In the genomic region with DNA sequence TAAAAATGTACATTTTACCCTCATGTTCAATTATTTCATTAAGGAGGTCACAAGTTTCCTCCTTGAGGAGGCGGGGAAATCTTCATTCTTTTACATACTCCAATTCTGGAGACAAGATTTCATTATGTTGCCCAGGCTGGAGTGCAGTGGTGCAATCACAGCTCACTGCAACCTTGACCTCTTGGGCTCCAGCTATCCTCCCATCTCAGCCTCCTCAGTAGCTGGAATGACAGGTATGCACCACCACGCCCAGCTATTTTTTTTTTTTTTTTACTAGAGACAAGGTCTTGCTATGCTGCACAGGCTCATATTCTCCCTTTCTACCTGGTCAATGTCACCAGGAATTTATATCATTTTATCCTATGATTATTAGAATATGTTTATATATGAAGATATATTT, we compare ENCODE assay signal across 19 cellular contexts.
DNase-seq lines count a peak whose midpoint lies in the region; ATAC-seq, FAIRE-seq and TF ChIP-seq lines count a peak whose summit lies in the region.
"Had no signal": no experiment of that assay in that cellular context is flagged by ENCODE, and none has a peak within 500 bp of the region (broad histone marks: within the 10 kb centered on the region; RNA-seq: fewer than 3 reads in every experiment).

No MANE protein-coding gene starts in this region.

- ATAC-seq in HepG2 (no peak; the same call in 2 of the 3 replicates), right lobe of liver (no peak)
- ATAC-seq: A549; CD8-positive, alpha-beta T cell had no signal

- no peak overlapping the region for H4K8ac ChIP-seq in mesendoderm (ENCODE audit: low read depth, low read length)

- H3K18ac ChIP-seq in mesendoderm (ENCODE audit: low read length) = no peak overlapping the region

- TF ChIP-seq EP300 in HepG2 (IDR thresholded peaks at IDR 0.05; ENCODE audit: low read depth in 2 of 2, low read length in 2 of 2) (no peak), HepG2 (CRISPR knock-in tag; IDR thresholded peaks at IDR 0.05; ENCODE audit: borderline replicate concordance) (no peak)

- no peak overlapping the region for H2AFZ ChIP-seq in HepG2 (ENCODE audit: low read length)

- H2BK15ac ChIP-seq in mesendoderm (replicated peaks; ENCODE audit: low read depth) = no peak overlapping the region

- no peaks in the 10 kb centered on the region for H3K79me1 ChIP-seq in mesendoderm (ENCODE audit: low read length)

- no peaks in the 10 kb centered on the region for H3K79me2 ChIP-seq in HepG2 (ENCODE audit: insufficient read depth, low read length)
- H3K79me2 ChIP-seq in mesendoderm (ENCODE audit: control insufficient read depth, insufficient read depth, low read length) = no peaks in the 10 kb centered on the region

- no peak for TF ChIP-seq RAD21 in HepG2 (CRISPR knock-in tag; IDR thresholded peaks at IDR 0.05)

- no peaks in the 10 kb centered on the region for H4K20me1 ChIP-seq in HepG2 (ENCODE audit: insufficient read depth, low read length)
- H4K20me1 ChIP-seq: BLaER1 treated with 17β-estradiol and CSF1 and Interleukin-3, amounts not matched to agents 10 nM and 100 nM had no signal

- POLR2A ChIA-PET in HepG2 (lab: Yijun Ruan, JAX) = no interaction called here

- no peak overlapping the region for H2BK120ac ChIP-seq in mesendoderm (ENCODE audit: low read depth, low read length)

- FAIRE-seq in HepG2 (lab: Jason Lieb, UNC) = no peak
- FAIRE-seq: A549, D721Med, G401.6, GM12891 had no signal

- no peak overlapping the region for H3K4me2 ChIP-seq in HepG2 (ENCODE audit: low read depth, low read length)
- no peak overlapping the region for H3K4me2 ChIP-seq in mesendoderm (ENCODE audit: low read length)
- H3K4me2 ChIP-seq: A549; BLaER1 treated with 17β-estradiol and CSF1 and Interleukin-3, amounts not matched to agents 10 nM and 100 nM had no signal

- WGBS in HepG2 (ENCODE audit: low lambda C conversion rate) = 5% methylated on average over 2 of the region's 2 CpGs
- 43% methylated on average over 2 of the region's 2 CpGs for WGBS in right lobe of liver (ENCODE audit: insufficient coverage, low coverage, low lambda C conversion rate, missing lambda C conversion rate)
- WGBS in mesendoderm (ENCODE audit: extremely low coverage, insufficient coverage, low lambda C conversion rate) = no CpG with 5 or more reads among the region's 2 CpGs

- CTCF ChIA-PET in HepG2 (lab: Yijun Ruan, JAX; ENCODE audit: low intra/inter-chr PET ratio, low total read pairs) = no interaction called here

- H2AK5ac ChIP-seq in mesendoderm (ENCODE audit: low read length) = no peak overlapping the region

- no peak overlapping the region for H4K5ac ChIP-seq in mesendoderm (ENCODE audit: low read length)

- BruUV-seq in HepG2 (replicated peaks; lab: Mats Ljungman, UMichigan) = no TSS peak

- in situ Hi-C loops in HepG2 (cut with HindIII; ENCODE audit: extremely low pct_ligation_motif_present, low pct_unique_long_range_greater_than_20kb) = no loop called here

- no peak overlapping the region for H3K23ac ChIP-seq in mesendoderm (ENCODE audit: low read length)

- no peak overlapping the region for H3K9ac ChIP-seq in HepG2 (ENCODE audit: insufficient read depth, low read depth, low read length)
- no peak overlapping the region for H3K9ac ChIP-seq in mesendoderm (ENCODE audit: low read length)
- H3K9ac ChIP-seq: BLaER1 treated with 17β-estradiol and CSF1 and Interleukin-3, amounts not matched to agents 10 nM and 100 nM had no signal

- H3K4me3 ChIP-seq in HepG2 (replicated peaks in 1 of 3; ENCODE audit: insufficient read depth in 1 of 3, low read depth in 2 of 3, low read length in 3 of 3) (no peak overlapping the region), right lobe of liver (no peak overlapping the region), mesendoderm (ENCODE audit: low read length) (no peak overlapping the region)
- H3K4me3 ChIP-seq: A549; BLaER1 treated with 17β-estradiol and CSF1 and Interleukin-3, amounts not matched to agents 10 nM and 100 nM had no signal

- intact Hi-C loops in HepG2 (cut with micrococcal nuclease; ENCODE audit: unreplicated experiment) = no loop called here
- intact Hi-C loops in right lobe of liver (cut with DNase I) = no loop called here

- no peak overlapping the region for H3K4ac ChIP-seq in mesendoderm (ENCODE audit: low read depth, low read length)

- H3K36me3 ChIP-seq in HepG2 (replicated peaks in 1 of 2; ENCODE audit: control insufficient read depth in 1 of 2, insufficient read depth in 2 of 2, low read length in 2 of 2) (no peaks in the 10 kb centered on the region), right lobe of liver (no peaks in the 10 kb centered on the region), mesendoderm (ENCODE audit: control insufficient read depth, insufficient read depth, low read length) (no peaks in the 10 kb centered on the region)
- H3K36me3 ChIP-seq: BLaER1 treated with 17β-estradiol and CSF1 and Interleukin-3, amounts not matched to agents 10 nM and 100 nM had no signal

- H3K4me1 ChIP-seq in HepG2 (ENCODE audit: insufficient read depth, low read length) (no peaks in the 10 kb centered on the region), right lobe of liver (no peaks in the 10 kb centered on the region), mesendoderm (ENCODE audit: control insufficient read depth, low read depth, low read length) (no peaks in the 10 kb centered on the region)
- H3K4me1 ChIP-seq: A549; BLaER1 treated with 17β-estradiol and CSF1 and Interleukin-3, amounts not matched to agents 10 nM and 100 nM; Caco-2 had no signal

- no peak for TF ChIP-seq POLR2A in HepG2 (IDR thresholded peaks at IDR 0.05; ENCODE audit: insufficient read depth in 1 of 2, low read depth in 2 of 2, low read length in 2 of 2)
- TF ChIP-seq POLR2A in right lobe of liver (IDR thresholded peaks at IDR 0.05) = no peak

- H3K9me3 ChIP-seq in HepG2 (ENCODE audit: low read length) (no peaks in the 10 kb centered on the region), right lobe of liver (no peaks in the 10 kb centered on the region)
- H3K9me3 ChIP-seq: A549; BLaER1 treated with 17β-estradiol and CSF1 and Interleukin-3, amounts not matched to agents 10 nM and 100 nM; Caco-2 had no signal

- no peak overlapping the region for H3K56ac ChIP-seq in mesendoderm (ENCODE audit: low read length)

- DNase-seq in HepG2 (ENCODE audit: low spot score) = peak; percentile 28
- no peak for DNase-seq in right lobe of liver
- peak; percentile 9 for DNase-seq in mesendoderm
- no peak for DNase-seq in NCI-H1694 (lab: John Stamatoyannopoulos, UW)
- no peak for DNase-seq in NOMO-1 treated with dmso at 0.1 percent for 144 hours (lab: John Stamatoyannopoulos, UW; ENCODE audit: unreplicated experiment)
- DNase-seq: AML-193; Caco-2; Calu3; CD4-positive, alpha-beta T cell; CD8-positive, alpha-beta T cell; DMS79 treated with DMSO at 0.1 percent for 48 hours; GF-D8 had no signal

- no peak overlapping the region for H3K27ac ChIP-seq in HepG2 (ENCODE audit: extremely low read length, insufficient read depth, low read length)
- no peak overlapping the region for H3K27ac ChIP-seq in right lobe of liver
- H3K27ac ChIP-seq in mesendoderm (ENCODE audit: low read depth, low read length) = no peak overlapping the region
- H3K27ac ChIP-seq: 22Rv1; A549; BLaER1 treated with 17β-estradiol and CSF1 and Interleukin-3, amounts not matched to agents 10 nM and 100 nM; C4-2B had no signal

- TF ChIP-seq CTCF in HepG2 (CRISPR knock-in tag; IDR thresholded peaks at IDR 0.05) = no peak
- no peak for TF ChIP-seq CTCF in right lobe of liver (IDR thresholded peaks at IDR 0.05)

- H2BK5ac ChIP-seq in mesendoderm (ENCODE audit: low read length) = no peak overlapping the region

- H3K27me3 ChIP-seq in HepG2 (ENCODE audit: control insufficient read depth in 1 of 2, insufficient read depth in 2 of 2, low read length in 2 of 2) (no peaks in the 10 kb centered on the region), right lobe of liver (no peaks in the 10 kb centered on the region), mesendoderm (ENCODE audit: insufficient read depth, low read length, poor library complexity) (no peaks in the 10 kb centered on the region)
- H3K27me3 ChIP-seq: BLaER1 treated with 17β-estradiol and CSF1 and Interleukin-3, amounts not matched to agents 10 nM and 100 nM had no signal

TF ChIP-seq in HepG2, 621 proteins besides CTCF, POLR2A, EP300 and RAD21 (continues in another document):
- TF ChIP-seq ZNF296 (CRISPR knock-in tag; conservative IDR thresholded peaks at IDR 0.05) (no peak), SP2 (CRISPR knock-in tag; IDR thresholded peaks at IDR 0.05) (no peak), ZNF577 (CRISPR knock-in tag; IDR thresholded peaks at IDR 0.05; ENCODE audit: borderline replicate concordance, low read depth) (no peak), GTF2F1 (IDR thresholded peaks at IDR 0.05; ENCODE audit: low read length) (no peak), TGIF2 (CRISPR knock-in tag; IDR thresholded peaks at IDR 0.05) (no peak), ZNF484 (CRISPR knock-in tag; IDR thresholded peaks at IDR 0.05; ENCODE audit: borderline replicate concordance, low read depth) (no peak), TBL1XR1 (IDR thresholded peaks at IDR 0.05; ENCODE audit: borderline replicate concordance, low read length, partially characterized antibody) (no peak), ZNF607 (CRISPR knock-in tag; IDR thresholded peaks at IDR 0.05; ENCODE audit: borderline replicate concordance) (no peak), RCOR2 (CRISPR knock-in tag; IDR thresholded peaks at IDR 0.05) (no peak), ZNF7 (CRISPR knock-in tag; IDR thresholded peaks at IDR 0.05) (no peak)
- TF ChIP-seq, protein P1, sequence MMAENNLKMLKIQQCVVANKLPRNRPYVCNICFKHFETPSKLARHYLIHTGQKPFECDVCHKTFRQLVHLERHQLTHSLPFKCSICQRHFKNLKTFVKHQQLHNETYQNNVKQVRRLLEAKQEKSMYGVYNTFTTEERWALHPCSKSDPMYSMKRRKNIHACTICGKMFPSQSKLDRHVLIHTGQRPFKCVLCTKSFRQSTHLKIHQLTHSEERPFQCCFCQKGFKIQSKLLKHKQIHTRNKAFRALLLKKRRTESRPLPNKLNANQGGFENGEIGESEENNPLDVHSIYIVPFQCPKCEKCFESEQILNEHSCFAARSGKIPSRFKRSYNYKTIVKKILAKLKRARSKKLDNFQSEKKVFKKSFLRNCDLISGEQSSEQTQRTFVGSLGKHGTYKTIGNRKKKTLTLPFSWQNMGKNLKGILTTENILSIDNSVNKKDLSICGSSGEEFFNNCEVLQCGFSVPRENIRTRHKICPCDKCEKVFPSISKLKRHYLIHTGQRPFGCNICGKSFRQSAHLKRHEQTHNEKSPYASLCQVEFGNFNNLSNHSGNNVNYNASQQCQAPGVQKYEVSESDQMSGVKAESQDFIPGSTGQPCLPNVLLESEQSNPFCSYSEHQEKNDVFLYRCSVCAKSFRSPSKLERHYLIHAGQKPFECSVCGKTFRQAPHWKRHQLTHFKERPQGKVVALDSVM (CRISPR knock-in tag; IDR thresholded peaks at IDR 0.05) = peak; percentile 92
- TF ChIP-seq, protein P2, sequence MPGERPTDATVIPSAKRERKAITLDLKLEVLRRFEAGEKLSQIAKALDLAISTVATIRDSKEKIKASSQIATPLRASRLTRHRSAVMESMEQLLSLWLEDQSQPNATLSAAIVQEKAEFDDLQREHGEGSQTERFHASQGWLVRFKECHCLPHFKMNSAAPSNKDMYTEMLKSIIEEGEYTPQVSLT (CRISPR knock-in tag; IDR thresholded peaks at IDR 0.05; ENCODE audit: borderline replicate concordance, low read depth) = no peak

Comparison
In these comparisons a context has a peak if more than half of its experiments do, and no peak if none do; other contexts are left out.
1. DNase-seq: peak in HepG2 (single experiment) and mesendoderm (single experiment); none in right lobe of liver (0 of 3), NCI-H1694 (single experiment) and NOMO-1 treated with dmso at 0.1 percent for 144 hours (single experiment).